ENCODE assay signal across 8 cellular contexts in genomic region chr7:23181684-23182553, GRCh38. TPM values are rescaled to one million over a fixed set of nuclear protein-coding genes. Genes with fewer than 3 reads are reported as not detected.
A peak's percentile ranks its signal among the peaks of the same experiment; 100 is the strongest.
DNase-seq lines count a peak whose midpoint lies in the region; ATAC-seq and TF ChIP-seq lines count a peak whose summit lies in the region.

NUP42 (plus strand) TSS chr7:23182048; CDS start chr7:23182086, 38 bp downstream.

- H3K36me3 ChIP-seq in IMR-90 (ENCODE audit: control insufficient read depth, insufficient read depth, low read length) = no peaks in the 10 kb centered on the region

- peak within 1 kb of the TSS; percentile 39; the same call in 1 of the 3 replicates for H2BK15ac ChIP-seq in IMR-90 (ENCODE audit: low read depth, low read length)

- peak within 1 kb of the TSS; percentile 94 for H2BK5ac ChIP-seq in IMR-90 (ENCODE audit: low read depth, low read length, poor library complexity, severe bottlenecking)

- ATAC-seq in GM21528 (IDR thresholded peaks at IDR 0.05; ENCODE audit: low FRiP score, unreplicated experiment) = peak; percentile 97
- peak; percentile 96 for ATAC-seq in IMR-90 (ENCODE audit: low read depth)

- 0% methylated on average over 18 of the region's 63 CpGs; no CpG with 5 or more reads in 1 of the 2 experiments for WGBS in IMR-90 (ENCODE audit: extremely low coverage in 2 of 2, insufficient read length in 1 of 2), 2 experiments

- DNase-seq in DMS 273 (lab: John Stamatoyannopoulos, UW; ENCODE audit: unreplicated experiment) (peak; percentile 100), IMR-90 (peak; percentile 100), OCI-M1 (lab: John Stamatoyannopoulos, UW) (peak; percentile 98), activated T-cell treated with anti-CD3 and anti-CD28 coated beads for 24 hours (ENCODE audit: low read depth) (peak; percentile 96), epidermal melanocyte (ENCODE audit: insufficient read length, low spot score) (peak; percentile 92), middle frontal gyrus (ENCODE audit: extremely low spot score, low spot score) (peak; percentile 90)
- peak; percentile 88 to 97 for DNase-seq in stimulated activated CD8-positive, alpha-beta memory T cell treated with anti-CD3 and anti-CD28 coated beads, Interleukin-2, amount 100 ng/mL, for 48 hours (ENCODE audit: low read depth in 2 of 2)

- BruUV-seq in IMR-90 (replicated peaks; lab: Mats Ljungman, UMichigan) = no TSS peak

- peak within 1 kb of the TSS; percentile 94 to 99 for H4K8ac ChIP-seq in IMR-90 (ENCODE audit: low read depth in 2 of 2, low read length in 2 of 2)

- no peaks in the 10 kb centered on the region for H4K20me1 ChIP-seq in IMR-90 (ENCODE audit: insufficient read depth, low read length)

- H2BK120ac ChIP-seq in IMR-90 (ENCODE audit: low read depth, low read length) = peak within 1 kb of the TSS; percentile 68

- H3K9me1 ChIP-seq in IMR-90 (ENCODE audit: insufficient read depth, low read length) = no peaks in the 10 kb centered on the region

- H3K9me3 ChIP-seq in IMR-90 (ENCODE audit: control insufficient read depth, insufficient read depth, low read length) = no peaks in the 10 kb centered on the region

- no peak for TF ChIP-seq CTCF in IMR-90 (conservative IDR thresholded peaks at IDR 0.05; ENCODE audit: low read depth, low read length)

- CTCF ChIA-PET in IMR-90 (lab: Yijun Ruan, JAX) = interaction anchor here (0.6 to 1.0 kb wide), 2 partner anchors 76 to 246 kb away, joined by 3 read pairs; no protein-coding TSS in a partner anchor

- intact Hi-C loops in IMR-90 (cut with micrococcal nuclease) = loop anchor here (2.0 to 10.0 kb wide), 2 partner anchors 77 to 293 kb away; partner anchors contain the start of genes IGF2BP3 and KLHL7

- POLR2A ChIA-PET in IMR-90 (lab: Charles Lee; ENCODE audit: unreplicated experiment) = interaction anchor here (0.6 to 0.7 kb wide), 2 partner anchors 21 to 153 kb away, joined by 3 to 10 read pairs; no protein-coding TSS in a partner anchor

- H3K4me2 ChIP-seq in IMR-90 (ENCODE audit: low read depth, low read length) = peak within 1 kb of the TSS; percentile 92

- peak within 1 kb of the TSS; percentile 90 for H4K91ac ChIP-seq in IMR-90 (ENCODE audit: insufficient read depth, low read depth, low read length)

- H3K4ac ChIP-seq in IMR-90 (ENCODE audit: low read depth, low read length) = peak within 1 kb of the TSS; percentile 90

- H3K79me1 ChIP-seq in IMR-90 (ENCODE audit: low read depth in 1 of 2, low read length in 2 of 2) = peaks cover 10 to 25% of the 10 kb centered on the region in 2 experiments; a peak in 2 of 4 replicates

- peak within 1 kb of the TSS; percentile 95 for H3K14ac ChIP-seq in IMR-90 (replicated peaks; ENCODE audit: low read depth, low read length)

- peak within 1 kb of the TSS; percentile 85 for H3K27ac ChIP-seq in IMR-90 (ENCODE audit: insufficient read depth, low read length)

- peak within 1 kb of the TSS; percentile 52 for H3K18ac ChIP-seq in IMR-90 (ENCODE audit: low read depth, low read length)

- H4K5ac ChIP-seq in IMR-90 (ENCODE audit: low read depth, low read length) = peak within 1 kb of the TSS; percentile 92

- H2AK5ac ChIP-seq in IMR-90 (ENCODE audit: low read depth, low read length) = no peak within 1 kb of the TSS

- peak within 1 kb of the TSS; percentile 77 for H2AK9ac ChIP-seq in IMR-90 (replicated peaks; ENCODE audit: low read depth, low read length, poor library complexity)

- 0 out of 2 replicates have a peak within 1 kb of the TSS, but pooled peaks have one; percentile 25 for H2BK20ac ChIP-seq in IMR-90 (ENCODE audit: low read depth, low read length)

- H3K4me1 ChIP-seq in IMR-90 (ENCODE audit: control insufficient read depth, insufficient read depth, low read length) = no peaks in the 10 kb centered on the region

- H3K4me3 ChIP-seq in IMR-90 (ENCODE audit: insufficient read depth, low read depth, low read length) = peak within 1 kb of the TSS; percentile 82

- H3K23ac ChIP-seq in IMR-90 (ENCODE audit: low read depth, low read length) = peak within 1 kb of the TSS; percentile 84

- TF ChIP-seq RAD21 in IMR-90 (IDR thresholded peaks at IDR 0.05; ENCODE audit: low read length) = no peak

- in situ Hi-C loops in IMR-90 (cut with MboI; ENCODE audit: low sequenced_read_pairs) = no loop called here

- dilution Hi-C loops in IMR-90 (cut with HindIII; ENCODE audit: low sequenced_read_pairs, unreplicated experiment) = no loop called here

- peak within 1 kb of the TSS; percentile 86 for H3K9ac ChIP-seq in IMR-90 (ENCODE audit: low read depth, low read length)

- no peaks in the 10 kb centered on the region for H3K27me3 ChIP-seq in IMR-90 (ENCODE audit: control insufficient read depth, insufficient read depth, low read length)

- H3K56ac ChIP-seq in IMR-90 (ENCODE audit: extremely low read depth, insufficient read depth, low read length) = peak within 1 kb of the TSS; percentile 85

- TF ChIP-seq POLR2A in IMR-90 (IDR thresholded peaks at IDR 0.05; ENCODE audit: low read depth, low read length) = peak; percentile 72

- peak within 1 kb of the TSS; percentile 98 for H2AFZ ChIP-seq in IMR-90 (replicated peaks; ENCODE audit: low read length, poor library complexity)

TF ChIP-seq in IMR-90, 13 proteins besides CTCF, POLR2A, EP300 and RAD21:
- TF ChIP-seq CHD1 (IDR thresholded peaks at IDR 0.05; ENCODE audit: low read depth, low read length) (no peak), MAFK (IDR thresholded peaks at IDR 0.05; ENCODE audit: low read depth, low read length) (no peak), MXI1 (IDR thresholded peaks at IDR 0.05; ENCODE audit: borderline replicate concordance, low read depth, low read length) (peak; percentile 81), RFX5 (IDR thresholded peaks at IDR 0.05; ENCODE audit: low read depth, low read length) (peak; percentile 84), ELK1 (IDR thresholded peaks at IDR 0.05; ENCODE audit: borderline replicate concordance, low read depth, low read length) (no peak), MAZ (IDR thresholded peaks at IDR 0.05; ENCODE audit: borderline replicate concordance, low read depth, low read length) (peak; percentile 49; the same call in 1 of the 2 replicates), CEBPB (IDR thresholded peaks at IDR 0.05; ENCODE audit: low read depth, low read length) (0 out of 2 replicates have a peak, but pooled peaks have one; percentile 20), SMC3 (IDR thresholded peaks at IDR 0.05; ENCODE audit: low read depth, low read length) (no peak), RCOR1 (IDR thresholded peaks at IDR 0.05; ENCODE audit: insufficient replicate concordance, low read length) (peak; percentile 43), BHLHE40 (IDR thresholded peaks at IDR 0.05; ENCODE audit: low read depth, low read length) (peak; percentile 29; the same call in 1 of the 2 replicates), FOS (IDR thresholded peaks at IDR 0.05; ENCODE audit: low read depth, low read length) (0 out of 2 replicates have a peak, but pooled peaks have one; percentile 15), USF2 (IDR thresholded peaks at IDR 0.05; ENCODE audit: low read depth, low read length) (peak; percentile 47; the same call in 1 of the 2 replicates), NFE2L2 (IDR thresholded peaks at IDR 0.05; ENCODE audit: low read depth, low read length) (no peak)

RNA-seq across cellular contexts. Expression of gene NUP42, which starts in this region (rescaled TPM):
- total RNA-seq in IMR-90 (2012; rRNA removed) = 17.2 and 22.6 TPM in 2 replicates
- 15.9 and 17.3 TPM in 2 replicates for polyA plus RNA-seq in IMR-90 (2012; rRNA removed)
- polyA plus RNA-seq in IMR-90 (2012; cell fraction: cytosol; rRNA removed) = 5.7 and 7.3 TPM in 2 replicates
- polyA plus RNA-seq in IMR-90 (2012; cell fraction: nucleus; rRNA removed; ENCODE audit: low replicate concordance) = 11.5 and 36.6 TPM in 2 replicates

Comparison
In these comparisons a context has a peak if more than half of its experiments do, and no peak if none do; other contexts are left out.
1. Peak in every context shown above with its lines: DNase-seq, ATAC-seq, H3K4me3 ChIP-seq and H3K27ac ChIP-seq.